ENCODE assay signal across 16 cellular contexts in genomic region chr6:81487489-81487888, GRCh38.
DNase-seq lines count a peak whose midpoint lies in the region; ATAC-seq and TF ChIP-seq lines count a peak whose summit lies in the region.
"Had no signal": no experiment of that assay in that cellular context is flagged by ENCODE, and none has a peak within 500 bp of the region (broad histone marks: within the 10 kb centered on the region; RNA-seq: fewer than 3 reads in every experiment).

No MANE protein-coding gene starts in this region.

- H3K27ac Mint-ChIP-seq in activated T-helper 1 cell treated with anti-CD3 and anti-CD28 coated beads, Interleukin-12 subunit alpha, Interleukin-12 subunit beta, Interleukin-2, Interleukin-4 antibody, amounts not matched to agents 30 ng/mL and 10 ng/mL and 1 ng/mL, durations not matched to agents 14 hours and 24 hours and 36 hours = no peak overlapping the region
- H3K27ac Mint-ChIP-seq: activated naive CD8-positive, alpha-beta T cell treated with anti-CD3 and anti-CD28 coated beads, Interleukin-2, amount 10 ng/mL, durations not matched to agents 7 days and 5 days had no signal

- H3K4me1 Mint-ChIP-seq in activated T-helper 1 cell treated with anti-CD3 and anti-CD28 coated beads, Interleukin-12 subunit alpha, Interleukin-12 subunit beta, Interleukin-2, Interleukin-4 antibody, amounts not matched to agents 30 ng/mL and 10 ng/mL and 1 ng/mL, durations not matched to agents 14 hours and 24 hours and 36 hours (ENCODE audit: low read depth) = no peaks in the 10 kb centered on the region
- H3K4me1 Mint-ChIP-seq: activated naive CD8-positive, alpha-beta T cell treated with anti-CD3 and anti-CD28 coated beads, Interleukin-2, amount 10 ng/mL, durations not matched to agents 7 days and 5 days had no signal

- no peak overlapping the region for H3K4me3 Mint-ChIP-seq in activated T-helper 1 cell treated with anti-CD3 and anti-CD28 coated beads, Interleukin-12 subunit alpha, Interleukin-12 subunit beta, Interleukin-2, Interleukin-4 antibody, amounts not matched to agents 30 ng/mL and 10 ng/mL and 1 ng/mL, durations not matched to agents 14 hours and 24 hours and 36 hours
- H3K4me3 Mint-ChIP-seq: activated naive CD8-positive, alpha-beta T cell treated with anti-CD3 and anti-CD28 coated beads, Interleukin-2, amount 10 ng/mL, durations not matched to agents 7 days and 5 days had no signal

- no peak overlapping the region for H3K4me3 ChIP-seq in ovary
- H3K4me3 ChIP-seq: BLaER1 treated with 17β-estradiol and CSF1 and Interleukin-3, amounts not matched to agents 10 nM and 100 nM; GM23248; lung; spleen had no signal

- H3K27ac ChIP-seq in ovary = no peak overlapping the region
- H3K27ac ChIP-seq: BLaER1 treated with 17β-estradiol and CSF1 and Interleukin-3, amounts not matched to agents 10 nM and 100 nM; GM23248; KMS-11; spleen had no signal

- no peaks in the 10 kb centered on the region for H3K27me3 ChIP-seq in ovary
- H3K27me3 ChIP-seq: BLaER1 treated with 17β-estradiol and CSF1 and Interleukin-3, amounts not matched to agents 10 nM and 100 nM; spleen had no signal

- ATAC-seq in Right ventricle myocardium superior (ENCODE audit: poor library complexity) (peak; percentile 82), HG02623 (IDR thresholded peaks at IDR 0.05; ENCODE audit: unreplicated experiment) (no peak), HG03196 (IDR thresholded peaks at IDR 0.05; ENCODE audit: unreplicated experiment) (no peak)
- ATAC-seq: SK-N-SH treated with all-trans-retinoic acid at 6 μM for 48 hours had no signal

- no peaks in the 10 kb centered on the region for H3K9me3 Mint-ChIP-seq in activated T-helper 1 cell treated with anti-CD3 and anti-CD28 coated beads, Interleukin-12 subunit alpha, Interleukin-12 subunit beta, Interleukin-2, Interleukin-4 antibody, amounts not matched to agents 30 ng/mL and 10 ng/mL and 1 ng/mL, durations not matched to agents 14 hours and 24 hours and 36 hours
- H3K9me3 Mint-ChIP-seq: activated naive CD8-positive, alpha-beta T cell treated with anti-CD3 and anti-CD28 coated beads, Interleukin-2, amount 10 ng/mL, durations not matched to agents 7 days and 5 days had no signal

- TF ChIP-seq EP300 in ovary (IDR thresholded peaks at IDR 0.05) = no peak

- H3K9me3 ChIP-seq in ovary = no peaks in the 10 kb centered on the region
- H3K9me3 ChIP-seq: BLaER1 treated with 17β-estradiol and CSF1 and Interleukin-3, amounts not matched to agents 10 nM and 100 nM; spleen had no signal

- WGBS in ovary, 3 donors = 3 to 16% (median 5%) methylated on average over 1 of the region's 1 CpG

- intact Hi-C loops in Right ventricle myocardium superior (cut with DNase I) = no loop called here
- intact Hi-C loops in ovary (cut with DNase I) = no loop called here
- intact Hi-C loops in activated T-helper 1 cell treated with anti-CD3 and anti-CD28 coated beads, Interleukin-12 subunit alpha, Interleukin-12 subunit beta, Interleukin-2, Interleukin-4 antibody, amounts not matched to agents 30 ng/mL and 10 ng/mL and 1 ng/mL, durations not matched to agents 14 hours and 24 hours and 36 hours (cut with micrococcal nuclease) = no loop called here

- no peaks in the 10 kb centered on the region for H3K36me3 Mint-ChIP-seq in activated T-helper 1 cell treated with anti-CD3 and anti-CD28 coated beads, Interleukin-12 subunit alpha, Interleukin-12 subunit beta, Interleukin-2, Interleukin-4 antibody, amounts not matched to agents 30 ng/mL and 10 ng/mL and 1 ng/mL, durations not matched to agents 14 hours and 24 hours and 36 hours (ENCODE audit: low read depth)
- H3K36me3 Mint-ChIP-seq: activated naive CD8-positive, alpha-beta T cell treated with anti-CD3 and anti-CD28 coated beads, Interleukin-2, amount 10 ng/mL, durations not matched to agents 7 days and 5 days had no signal

- no peaks in the 10 kb centered on the region for H3K4me1 ChIP-seq in ovary (ENCODE audit: insufficient read depth)
- H3K4me1 ChIP-seq: BLaER1 treated with 17β-estradiol and CSF1 and Interleukin-3, amounts not matched to agents 10 nM and 100 nM; spleen had no signal

- DNase-seq in Daoy (ENCODE audit: low read depth) (peak; percentile 60), anterior cingulate cortex (lab: John Stamatoyannopoulos, UW) (peak in 50 of 58 donors; percentile 1 to 86 (median 41)), Right ventricle myocardium superior (peak; percentile 58), ovary (peak; percentile 35 to 64 (median 40)), NCI-H1930 (lab: John Stamatoyannopoulos, UW) (no peak)
- DNase-seq in activated T-helper 1 cell treated with anti-CD3 and anti-CD28 coated beads, Interleukin-12 subunit alpha, Interleukin-12 subunit beta, Interleukin-2, Interleukin-4 antibody, amounts not matched to agents 30 ng/mL and 10 ng/mL and 1 ng/mL, durations not matched to agents 14 hours and 24 hours and 36 hours (ENCODE audit: low spot score) = no peak
- DNase-seq: activated CD8-positive, alpha-beta memory T cell treated with anti-CD3 and anti-CD28 coated beads for 24 hours; activated naive CD8-positive, alpha-beta T cell treated with anti-CD3 and anti-CD28 coated beads, Interleukin-2, amount 10 ng/mL, durations not matched to agents 7 days and 5 days; GM23248; spleen had no signal

- no peaks in the 10 kb centered on the region for H3K27me3 Mint-ChIP-seq in activated T-helper 1 cell treated with anti-CD3 and anti-CD28 coated beads, Interleukin-12 subunit alpha, Interleukin-12 subunit beta, Interleukin-2, Interleukin-4 antibody, amounts not matched to agents 30 ng/mL and 10 ng/mL and 1 ng/mL, durations not matched to agents 14 hours and 24 hours and 36 hours (ENCODE audit: insufficient read depth)
- H3K27me3 Mint-ChIP-seq: activated naive CD8-positive, alpha-beta T cell treated with anti-CD3 and anti-CD28 coated beads, Interleukin-2, amount 10 ng/mL, durations not matched to agents 7 days and 5 days had no signal

- TF ChIP-seq CTCF in ovary (IDR thresholded peaks at IDR 0.05) = no peak

- no peaks in the 10 kb centered on the region for H3K36me3 ChIP-seq in ovary
- H3K36me3 ChIP-seq: BLaER1 treated with 17β-estradiol and CSF1 and Interleukin-3, amounts not matched to agents 10 nM and 100 nM; spleen had no signal

- no peak for TF ChIP-seq POLR2A in ovary (IDR thresholded peaks at IDR 0.05)

Comparison
In these comparisons a context has a peak if more than half of its experiments do, and no peak if none do; other contexts are left out.
1. DNase-seq: peak in Daoy (single experiment), anterior cingulate cortex (50 of 58), Right ventricle myocardium superior (single experiment) and ovary (5 of 5); none in NCI-H1930 (0 of 2) and activated T-helper 1 cell treated with anti-CD3 and anti-CD28 coated beads, Interleukin-12 subunit alpha, Interleukin-12 subunit beta, Interleukin-2, Interleukin-4 antibody, amounts not matched to agents 30 ng/mL and 10 ng/mL and 1 ng/mL, durations not matched to agents 14 hours and 24 hours and 36 hours (single experiment).